ENCODE assay signal across 1 cellular context in genomic region chr16:24555346-24555872, GRCh38.
A peak's percentile ranks its signal among the peaks of the same experiment; 100 is the strongest.
TF ChIP-seq lines count a peak whose summit lies in the region.

No MANE protein-coding gene starts in this region.

TF ChIP-seq in H1, 55 proteins besides CTCF, POLR2A, EP300 and RAD21:
- TF ChIP-seq MAFK (IDR thresholded peaks at IDR 0.05; ENCODE audit: low read depth, low read length) (no peak), CEBPB (IDR thresholded peaks at IDR 0.05; ENCODE audit: low read depth, low read length) (peak; percentile 77; the same call in 1 of the 2 replicates)
